ENCODE assay signal across 8 cellular contexts in genomic region chr20:45322952-45323383, GRCh38.
DNase-seq lines count a peak whose midpoint lies in the region; ATAC-seq and TF ChIP-seq lines count a peak whose summit lies in the region.
"Had no signal": no experiment of that assay in that cellular context is flagged by ENCODE, and none has a peak within 500 bp of the region (broad histone marks: within the 10 kb centered on the region; RNA-seq: fewer than 3 reads in every experiment).

No MANE protein-coding gene starts in this region.

- no peaks in the 10 kb centered on the region for H3K36me3 Mint-ChIP-seq in memory B cell

- in situ Hi-C loops in GM13976 (cut with MboI; ENCODE audit: low sequenced_read_pairs, unreplicated experiment): no loop called here

- peaks cover 10% of the 10 kb centered on the region for H3K4me1 Mint-ChIP-seq in memory B cell

- DNase-seq in GM13976 (ENCODE audit: low spot score) (peak; percentile 68), NCI-H748 (lab: John Stamatoyannopoulos, UW; ENCODE audit: unreplicated experiment) (peak; percentile 41), cerebellar cortex (ENCODE audit: low spot score) (peak; percentile 81), memory B cell (ENCODE audit: low spot score in 2 of 2) (no peak), ecto neural progenitor cell (ENCODE audit: low spot score) (no peak)

- H3K9me3 Mint-ChIP-seq in memory B cell: no peaks in the 10 kb centered on the region
- H3K9me3 Mint-ChIP-seq: T-helper 1 cell treated with Interleukin-12 subunit alpha and Interleukin-12 subunit beta and Interleukin-4 antibody, amounts not matched to agents 30 μg/mL and 1 μg/mL, for 36 hours had no signal

- H3K27me3 Mint-ChIP-seq in memory B cell: no peaks in the 10 kb centered on the region

- H3K27ac Mint-ChIP-seq in memory B cell: no peak overlapping the region
- H3K27ac Mint-ChIP-seq: T-helper 1 cell treated with Interleukin-12 subunit alpha and Interleukin-12 subunit beta and Interleukin-4 antibody, amounts not matched to agents 30 μg/mL and 1 μg/mL, for 36 hours had no signal

- peak; percentile 41 for TF ChIP-seq CTCF in GM13976 (IDR thresholded peaks at IDR 0.05; ENCODE audit: borderline replicate concordance, control extremely low read depth, extremely low read depth, insufficient read depth, missing control alignments)

- peak; percentile 21 for ATAC-seq in memory B cell (ENCODE audit: low read depth)
- no peak for ATAC-seq in GM19328 (IDR thresholded peaks at IDR 0.05; ENCODE audit: unreplicated experiment)
- no peak for ATAC-seq in GM21825 (IDR thresholded peaks at IDR 0.05; ENCODE audit: unreplicated experiment)

- no peak overlapping the region for H3K4me3 Mint-ChIP-seq in memory B cell
- H3K4me3 Mint-ChIP-seq: T-helper 1 cell treated with Interleukin-12 subunit alpha and Interleukin-12 subunit beta and Interleukin-4 antibody, amounts not matched to agents 30 μg/mL and 1 μg/mL, for 36 hours had no signal

Comparison
In these comparisons a context has a peak if more than half of its experiments do, and no peak if none do; other contexts are left out.
1. DNase-seq: peak in GM13976 (single experiment), NCI-H748 (single experiment) and cerebellar cortex (single experiment); none in memory B cell (0 of 2) and ecto neural progenitor cell (single experiment).